In the genomic region with DNA sequence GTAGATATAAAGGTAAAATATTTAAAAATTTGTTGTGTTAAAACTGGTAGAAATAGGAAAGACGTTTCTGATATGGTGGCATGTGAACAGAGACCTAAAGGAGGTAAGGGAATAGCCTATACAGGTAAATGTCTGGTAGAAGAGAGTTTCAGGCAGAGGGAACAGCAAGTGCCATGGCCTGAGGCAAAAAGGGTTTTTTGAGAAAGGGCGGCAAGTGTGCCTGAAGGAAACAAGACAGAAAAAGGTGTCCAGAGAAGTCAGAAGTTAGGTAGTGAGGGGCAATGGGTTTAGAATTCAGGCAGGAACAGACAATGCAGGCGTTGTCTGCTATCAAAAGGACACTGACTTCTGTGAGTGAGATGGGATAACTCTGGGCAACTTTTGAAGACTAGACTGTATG, we compare ENCODE assay signal across 1 cellular context.
TF ChIP-seq lines count a peak whose summit lies in the region.

No MANE protein-coding gene starts in this region.

TF ChIP-seq in H1, 55 proteins besides CTCF, POLR2A, EP300 and RAD21 (continued from another document):
- TF ChIP-seq KDM5A (IDR thresholded peaks at IDR 0.05; ENCODE audit: low read length), result no peak
- no peak for TF ChIP-seq TBP (IDR thresholded peaks at IDR 0.05; ENCODE audit: low read depth, low read length)
- no peak for TF ChIP-seq SUZ12 (IDR thresholded peaks at IDR 0.05; ENCODE audit: low read length)
- TF ChIP-seq CREB1 (IDR thresholded peaks at IDR 0.05), result no peak
- TF ChIP-seq EZH2 (IDR thresholded peaks at IDR 0.05; ENCODE audit: low read depth, low read length, severe bottlenecking), result no peak
TF ChIP-seq in H1: peak in this region for 0.
